In genomic region chr15:47351501-47351900, GRCh38 we compare ENCODE assay signal across 8 cellular contexts.
"Had no signal": no experiment of that assay in that cellular context is flagged by ENCODE, and none has a peak within 500 bp of the region (broad histone marks: within the 10 kb centered on the region; RNA-seq: fewer than 3 reads in every experiment).

No MANE protein-coding gene starts in this region.

- FAIRE-seq: H1, H54, HepG2 had no signal

- H3K4me3 ChIP-seq: GM23338 had no signal

- ATAC-seq: GM23338, HepG2 had no signal

- DNase-seq: H9, HCEC 1CT, HFFc6 had no signal

- H3K27ac ChIP-seq: HL-60 had no signal
